Comparison of ENCODE assay signal across 8 cellular contexts in the genomic region with DNA sequence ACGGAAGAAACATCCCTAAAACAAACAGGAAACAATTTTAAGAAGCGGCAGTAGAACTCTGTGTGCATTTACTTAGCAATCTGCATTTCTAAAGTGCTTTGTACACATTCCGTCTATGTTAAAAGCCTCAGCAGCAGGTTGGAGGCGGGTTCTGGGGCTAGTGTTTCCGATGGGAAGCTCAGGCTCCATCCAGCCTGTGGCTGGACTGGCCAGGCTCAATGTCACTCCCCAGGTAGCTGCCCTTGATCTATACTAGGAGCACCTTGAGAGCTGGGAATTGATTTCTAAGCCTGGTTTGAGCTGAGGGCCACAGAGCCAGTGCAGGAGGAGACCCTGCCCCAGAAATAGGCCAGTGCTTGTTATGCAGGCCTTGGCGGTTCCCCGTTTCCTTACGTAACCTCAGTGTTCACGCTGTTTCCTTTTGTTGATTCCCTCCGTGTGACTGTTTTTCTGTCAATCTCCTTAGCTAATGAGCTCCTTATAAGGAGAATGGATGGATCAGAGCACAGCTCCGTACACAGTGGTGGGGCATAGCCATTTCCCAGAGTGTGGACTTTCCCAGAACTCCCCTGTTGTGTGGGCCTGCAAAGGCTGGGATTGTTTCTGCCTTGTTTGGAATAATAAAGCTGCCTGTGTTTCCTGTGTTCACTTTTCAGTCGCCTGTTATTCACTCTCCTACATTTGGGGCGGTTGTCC. TPM values are rescaled to one million over a fixed set of nuclear protein-coding genes. Genes with fewer than 3 reads are reported as not detected.
DNase-seq lines count a peak whose midpoint lies in the region; ATAC-seq and TF ChIP-seq lines count a peak whose summit lies in the region.

No MANE protein-coding gene starts in this region.

- no peak for TF ChIP-seq CTCF in cardiac fibroblast (IDR thresholded peaks at IDR 0.05; ENCODE audit: low read depth, low read length)

- H3K4me3 ChIP-seq in cardiac fibroblast (replicated peaks in 1 of 2; ENCODE audit: low read depth in 2 of 2, low read length in 2 of 2): no peak overlapping the region

- DNase-seq in CD1c-positive myeloid dendritic cell (ENCODE audit: extremely low spot score) (peak; percentile 39), NCI-H2029 treated with DMSO at 0.1 percent for 48 hours (lab: John Stamatoyannopoulos, UW) (peak; percentile 40), cardiac fibroblast (ENCODE audit: low read depth in 2 of 2) (peak; percentile 29 to 35), lung microvascular endothelial cell (ENCODE audit: low read depth in 2 of 2) (peak; percentile 65 to 83), occipital lobe (lab: John Stamatoyannopoulos, UW) (no peak)
- no peak for DNase-seq in activated CD8-positive, alpha-beta memory T cell treated with anti-CD3 and anti-CD28 coated beads, Interleukin-2, amount 50 U/mL, for 48 hours

- no peak for ATAC-seq in GM18861 (IDR thresholded peaks at IDR 0.05; ENCODE audit: unreplicated experiment)
- ATAC-seq in GM21723 (IDR thresholded peaks at IDR 0.05; ENCODE audit: unreplicated experiment): no peak

RNA-seq across cellular contexts. Expression of gene ADORA2B, which starts 21.4 kb away (rescaled TPM):
- total RNA-seq in lung microvascular endothelial cell: 5.4 and 6.8 TPM in 2 replicates
- 3.6 TPM for total RNA-seq in occipital lobe

RNA-seq across cellular contexts. Expression of gene ZSWIM7, which starts 33.2 kb away (rescaled TPM):
- 14.2 and 15.3 TPM in 2 replicates for total RNA-seq in lung microvascular endothelial cell
- 15.6 TPM for total RNA-seq in occipital lobe

RNA-seq across cellular contexts. Expression of gene TTC19, which starts 33.3 kb away (rescaled TPM):
- 35.1 and 36.2 TPM in 2 replicates for total RNA-seq in lung microvascular endothelial cell
- 36.8 TPM for total RNA-seq in occipital lobe

Comparison
In these comparisons a context has a peak if more than half of its experiments do, and no peak if none do; other contexts are left out.
1. DNase-seq: peak in CD1c-positive myeloid dendritic cell (single experiment), NCI-H2029 treated with DMSO at 0.1 percent for 48 hours (single experiment), cardiac fibroblast (2 of 2) and lung microvascular endothelial cell (2 of 2); none in activated CD8-positive, alpha-beta memory T cell treated with anti-CD3 and anti-CD28 coated beads, Interleukin-2, amount 50 U/mL, for 48 hours (single experiment) and occipital lobe (single experiment).